ENCODE assay signal across 15 cellular contexts in the genomic region with DNA sequence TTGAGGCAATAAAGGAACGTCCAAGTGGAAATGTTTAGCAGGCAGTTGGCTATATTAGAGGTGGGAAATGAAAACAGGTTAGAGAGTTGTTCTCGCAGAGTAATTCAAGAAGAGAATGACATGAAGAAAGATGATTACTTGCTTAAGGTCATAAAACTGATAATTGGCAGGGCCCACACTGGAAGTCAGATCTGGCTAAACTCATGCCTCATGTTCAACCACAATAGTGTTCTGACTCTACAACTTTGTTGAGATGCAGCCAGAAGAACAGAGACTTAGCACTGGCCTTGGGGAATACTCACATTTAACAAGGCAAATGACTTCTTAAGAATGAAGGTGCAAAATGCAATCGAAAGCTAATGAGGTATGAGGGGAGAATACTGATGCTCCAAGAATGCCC. TPM values are rescaled to one million over a fixed set of nuclear protein-coding genes. Genes with fewer than 3 reads are reported as not detected.
DNase-seq lines count a peak whose midpoint lies in the region; ATAC-seq and TF ChIP-seq lines count a peak whose summit lies in the region.
"Had no signal": no experiment of that assay in that cellular context is flagged by ENCODE, and none has a peak within 500 bp of the region (broad histone marks: within the 10 kb centered on the region; RNA-seq: fewer than 3 reads in every experiment).

No MANE protein-coding gene starts in this region.

- WGBS in heart left ventricle, 4 donors: 76 to 84% (median 80%) methylated on average over 3 of the region's 3 CpGs

- H3K36me3 ChIP-seq in left ventricle myocardium inferior (no peaks in the 10 kb centered on the region), heart left ventricle (no peaks in the 10 kb centered on the region), subcutaneous abdominal adipose tissue (ENCODE audit: control insufficient read depth in 5 of 5, insufficient read depth in 5 of 5, low read length in 5 of 5) (no peaks in the 10 kb centered on the region)
- H3K36me3 ChIP-seq: transverse colon had no signal

- no peaks in the 10 kb centered on the region for H3K4me1 ChIP-seq in left ventricle myocardium inferior
- H3K4me1 ChIP-seq in heart left ventricle: peaks cover 0 to 40% (median 0%) of the 10 kb centered on the region in 12 donors
- peaks cover 3 to 29% (median 28%) of the 10 kb centered on the region in 5 donors for H3K4me1 ChIP-seq in subcutaneous abdominal adipose tissue (ENCODE audit: control insufficient read depth in 5 of 5, insufficient read depth in 5 of 5, low read length in 5 of 5)

- H3K9me3 ChIP-seq in left ventricle myocardium inferior (replicated peaks): peaks cover 26% of the 10 kb centered on the region
- peaks cover 0 to 33% (median 8%) of the 10 kb centered on the region in 12 donors for H3K9me3 ChIP-seq in heart left ventricle
- H3K9me3 ChIP-seq in subcutaneous abdominal adipose tissue (ENCODE audit: control insufficient read depth in 5 of 5, low read length in 5 of 5): peaks cover 0 to 17% (median 4%) of the 10 kb centered on the region in 5 donors
- H3K9me3 ChIP-seq: transverse colon had no signal

- no peak overlapping the region for H3K9ac ChIP-seq in subcutaneous abdominal adipose tissue (ENCODE audit: low read length in 5 of 5)

- no peak for TF ChIP-seq POLR2A in heart left ventricle (IDR thresholded peaks at IDR 0.05)

- TF ChIP-seq CTCF in left ventricle myocardium inferior (IDR thresholded peaks at IDR 0.05; ENCODE audit: borderline replicate concordance) (no peak), heart left ventricle (IDR thresholded peaks at IDR 0.05) (no peak), HL-60 (IDR thresholded peaks at IDR 0.05; ENCODE audit: insufficient read depth, low read length) (no peak)

- ATAC-seq in heart left ventricle (no peak), GM21360 (IDR thresholded peaks at IDR 0.05; ENCODE audit: unreplicated experiment) (no peak)
- ATAC-seq: Panc1 had no signal

- intact Hi-C loops in left ventricle myocardium inferior (cut with micrococcal nuclease) (no loop called here), heart left ventricle (cut with DNase I) (no loop called here)

- H3K27me3 ChIP-seq in left ventricle myocardium inferior (ENCODE audit: low read depth) (peaks cover 71% of the 10 kb centered on the region), heart left ventricle (peaks cover 0 to 17% (median 0%) of the 10 kb centered on the region in 9 donors), HL-60 (ENCODE audit: insufficient read depth, poor library complexity, severe bottlenecking) (no peaks in the 10 kb centered on the region), subcutaneous abdominal adipose tissue (ENCODE audit: control insufficient read depth in 5 of 5, insufficient read depth in 4 of 5, low read length in 5 of 5) (no peaks in the 10 kb centered on the region)
- H3K27me3 ChIP-seq: transverse colon had no signal

- DNase-seq in left ventricle myocardium inferior: no peak
- no peak for DNase-seq in heart left ventricle
- DNase-seq in HL-60 (ENCODE audit: low read depth in 1 of 2, low spot score in 1 of 2): no peak
- DNase-seq in caudate nucleus (lab: John Stamatoyannopoulos, UW): no peak
- no peak for DNase-seq in NCI-H2081 treated with DMSO at 0.1 percent for 48 hours (lab: John Stamatoyannopoulos, UW)
- DNase-seq in GOT3 (lab: John Stamatoyannopoulos, UW): no peak
- DNase-seq: DMS 273 treated with DMSO at 0.1 percent for 48 hours; effector CD4-positive, alpha-beta T cell; NCI-H1930 had no signal

- H3K4me3 ChIP-seq in left ventricle myocardium inferior (no peak overlapping the region), heart left ventricle (peak overlapping the region in 1 of 12 donors; percentile 25), HL-60 (replicated peaks; ENCODE audit: insufficient read depth, low read length) (no peak overlapping the region), subcutaneous abdominal adipose tissue (ENCODE audit: low read depth in 1 of 5, low read length in 5 of 5) (peak overlapping the region in 1 of 5 donors; percentile 4)
- H3K4me3 ChIP-seq: transverse colon had no signal

- H3K27ac ChIP-seq in left ventricle myocardium inferior (replicated peaks) (peak overlapping the region; percentile 28), heart left ventricle (peak overlapping the region in 4 of 12 donors; percentile 9 to 88 (median 25)), HL-60 (replicated peaks) (peak overlapping the region; percentile 84), caudate nucleus (ENCODE audit: low read depth, low read length) (peak overlapping the region; percentile 44), subcutaneous abdominal adipose tissue (ENCODE audit: low read depth, low read length) (peak overlapping the region; percentile 7)

RNA-seq across cellular contexts. Expression of gene TNFSF8, which starts 27.2 kb away (rescaled TPM):
- total RNA-seq in left ventricle myocardium inferior: 0.63 TPM
- 1 to 10 TPM in 2 of 9 donors, under 1 TPM in 7; 0.25 to 4.9 (median 0.92) TPM for total RNA-seq in heart left ventricle
- polyA plus RNA-seq in heart left ventricle: under 1 TPM in 1 of 2 donors, not detected in 1; 0.47 TPM
- total RNA-seq: bronchial epithelial cell, H4 had no signal
